34 cellular contexts compared by ENCODE assay signal in genomic region chr3:44171891-44172290, GRCh38.
"Had no signal": no experiment of that assay in that cellular context is flagged by ENCODE, and none has a peak within 500 bp of the region (broad histone marks: within the 10 kb centered on the region; RNA-seq: fewer than 3 reads in every experiment).

No MANE protein-coding gene starts in this region.

- H3K4me3 ChIP-seq: MG63 had no signal

- H3K36me3 ChIP-seq: MG63 had no signal

- H3K9me3 ChIP-seq: MG63 had no signal

- H3K27ac ChIP-seq: KMS-11 had no signal

- H3K27me3 ChIP-seq: MG63 had no signal

- DNase-seq: Karpas-422, Kasumi-1, MG63, MM.1S, MV-4-11, NCI-H1092, NCI-H1092 treated with DMSO at 0.1 percent for 48 hours, NCI-H1105, NCI-H1105 treated with DMSO at 0.1 percent for 48 hours, NCI-H1417, NCI-H1417 treated with DMSO at 0.1 percent for 48 hours, NCI-H1436, NCI-H1436 treated with DMSO at 0.1 percent for 48 hours, NCI-H146, NCI-H1694, NCI-H1694 treated with DMSO at 0.1 percent for 48 hours, NCI-H187, NCI-H187 treated with DMSO at 0.1 percent for 48 hours, NCI-H1930, NCI-H2029, NCI-H2029 treated with DMSO at 0.1 percent for 48 hours, NCI-H2081, NCI-H2081 treated with DMSO at 0.1 percent for 48 hours, NCI-H2107, NCI-H2171, NCI-H2171 treated with DMSO at 0.1 percent for 48 hours, NCI-H2227 treated with DMSO at 0.1 percent for 48 hours, NCI-H226, NCI-H345, NCI-H446, NCI-H446 treated with DMSO at 0.1 percent for 48 hours, NCI-H510A, NCI-H510A treated with DMSO at 0.1 percent for 48 hours had no signal
